Comparison of ENCODE assay signal across 15 cellular contexts in genomic region chr1:43587001-43587400, GRCh38.
"Had no signal": no experiment of that assay in that cellular context is flagged by ENCODE, and none has a peak within 500 bp of the region (broad histone marks: within the 10 kb centered on the region; RNA-seq: fewer than 3 reads in every experiment).

No MANE protein-coding gene starts in this region.

- H3K36me3 Mint-ChIP-seq: T-cell had no signal

- DNase-seq: activated CD4-positive, alpha-beta T cell treated with anti-CD3 and anti-CD28 coated beads for 4 hours; activated naive CD4-positive, alpha-beta T cell treated with anti-CD3 and anti-CD28 coated beads for 36 hours; caudate nucleus; endodermal cell; left colon; mucosa of descending colon; sigmoid colon; stimulated activated CD4-positive, alpha-beta T cell treated with anti-CD3 and anti-CD28 coated beads, Interleukin-4, amount 100 ng/mL, for 4 hours; stomach; T-cell; WERI-Rb-1 had no signal

- ATAC-seq: left colon, mucosa of descending colon, T-cell had no signal

- H3K27me3 Mint-ChIP-seq: dendritic cell treated with granulocyte-macrophage colony-stimulating factor and Interleukin-4, amounts not matched to agents 40 ng/mL and 50 ng/mL, for 4 days; T-cell had no signal

- H3K4me3 ChIP-seq: lung, mucosa of descending colon, sigmoid colon, SK-N-MC, stomach, thyroid gland had no signal

- H3K9me3 ChIP-seq: mucosa of descending colon, sigmoid colon, stomach, thyroid gland had no signal

- H3K27ac ChIP-seq: SK-N-MC, stomach, thyroid gland, WERI-Rb-1 had no signal

- H3K9me3 Mint-ChIP-seq: activated naive CD4-positive, alpha-beta T cell treated with anti-CD3 and anti-CD28 coated beads for 36 hours; dendritic cell treated with granulocyte-macrophage colony-stimulating factor and Interleukin-4, amounts not matched to agents 40 ng/mL and 50 ng/mL, for 4 days; endodermal cell; T-cell had no signal

- H3K4me3 Mint-ChIP-seq: activated naive CD4-positive, alpha-beta T cell treated with anti-CD3 and anti-CD28 coated beads for 36 hours; dendritic cell treated with granulocyte-macrophage colony-stimulating factor and Interleukin-4, amounts not matched to agents 40 ng/mL and 50 ng/mL, for 4 days; endodermal cell; T-cell had no signal

- H3K27ac Mint-ChIP-seq: activated naive CD4-positive, alpha-beta T cell treated with anti-CD3 and anti-CD28 coated beads for 36 hours; dendritic cell treated with granulocyte-macrophage colony-stimulating factor and Interleukin-4, amounts not matched to agents 40 ng/mL and 50 ng/mL, for 4 days; endodermal cell; T-cell had no signal

- H3K27me3 ChIP-seq: sigmoid colon, stomach, thyroid gland had no signal
